Comparison of ENCODE assay signal across 9 cellular contexts in genomic region chr11:69000831-69001245, GRCh38. TPM values are rescaled to one million over a fixed set of nuclear protein-coding genes. Genes with fewer than 3 reads are reported as not detected.
DNase-seq lines count a peak whose midpoint lies in the region; ATAC-seq, FAIRE-seq and TF ChIP-seq lines count a peak whose summit lies in the region.
"Had no signal": no experiment of that assay in that cellular context is flagged by ENCODE, and none has a peak within 500 bp of the region (broad histone marks: within the 10 kb centered on the region; RNA-seq: fewer than 3 reads in every experiment).

No MANE protein-coding gene starts in this region.

- H3K9ac ChIP-seq in liver (ENCODE audit: low read depth in 1 of 2, low read length in 2 of 2): no peak overlapping the region

- in situ Hi-C loops in KBM-7 (cut with MboI; ENCODE audit: low pct_unique_long_range_greater_than_20kb, low sequenced_read_pairs): no loop called here

- POLR2A ChIA-PET in A549 (lab: Yijun Ruan, JAX): interaction anchor here (0.6 to 1.0 kb wide), 3 partner anchors 11 to 48 kb away, joined by 3 read pairs; partner anchors contain the start of gene TPCN2

- no peak for TF ChIP-seq CTCF in A549 (IDR thresholded peaks at IDR 0.05)
- peak; percentile 62 for TF ChIP-seq CTCF in cardiac fibroblast (IDR thresholded peaks at IDR 0.05; ENCODE audit: low read depth, low read length)
- peak; percentile 64 for TF ChIP-seq CTCF in liver (IDR thresholded peaks at IDR 0.05; ENCODE audit: low read depth, low read length, missing input control)

- H3K4me2 ChIP-seq in A549: 0 out of 3 replicates have a peak overlapping the region, but pooled peaks have one; percentile 25

- no peak overlapping the region for H3K4me3 Mint-ChIP-seq in activated T-cell treated with anti-CD3 and anti-CD28 coated beads, Interleukin-2, amount 50 U/mL, for 72 hours
- no peak overlapping the region for H3K4me3 Mint-ChIP-seq in activated CD4-positive, alpha-beta T cell treated with anti-CD3 and anti-CD28 coated beads, Interleukin-2, amount 10 ng/mL, durations not matched to agents 24 days and 14 days

- 51% methylated on average over 8 of the region's 8 CpGs for WGBS in A549 (ENCODE audit: missing lambda C conversion rate)
- WGBS in liver: 22% methylated on average over 8 of the region's 8 CpGs

- no peak for TF ChIP-seq POLR2A in A549 (IDR thresholded peaks at IDR 0.05; ENCODE audit: low read length)

- H3K4me3 ChIP-seq in A549 (no peak overlapping the region), cardiac fibroblast (replicated peaks in 1 of 2; ENCODE audit: low read depth in 2 of 2, low read length in 2 of 2) (no peak overlapping the region), liver (ENCODE audit: low read depth in 1 of 3, low read length in 3 of 3) (no peak overlapping the region)

- H3K27ac Mint-ChIP-seq in activated T-cell treated with anti-CD3 and anti-CD28 coated beads, Interleukin-2, amount 50 U/mL, for 72 hours: no peak overlapping the region
- H3K27ac Mint-ChIP-seq in activated CD4-positive, alpha-beta T cell treated with anti-CD3 and anti-CD28 coated beads, Interleukin-2, amount 10 ng/mL, durations not matched to agents 24 days and 14 days: no peak overlapping the region

- intact Hi-C loops in activated CD4-positive, alpha-beta T cell treated with anti-CD3 and anti-CD28 coated beads, Interleukin-2, amount 10 ng/mL, durations not matched to agents 24 days and 14 days (cut with micrococcal nuclease): no loop called here

- no peaks in the 10 kb centered on the region for H3K9me3 ChIP-seq in A549
- no peaks in the 10 kb centered on the region for H3K9me3 ChIP-seq in liver (ENCODE audit: control insufficient read depth in 4 of 4, low read length in 3 of 4)

- no peaks in the 10 kb centered on the region for H3K36me3 ChIP-seq in liver (ENCODE audit: control insufficient read depth in 4 of 4, insufficient read depth in 3 of 4, low read depth in 1 of 4, low read length in 3 of 4)

- H3K27me3 ChIP-seq in liver (ENCODE audit: control insufficient read depth in 4 of 4, insufficient read depth in 4 of 4, low read length in 3 of 4): no peaks in the 10 kb centered on the region

- ATAC-seq in A549 (peak; percentile 77 to 88), GM21737 (IDR thresholded peaks at IDR 0.05; ENCODE audit: unreplicated experiment) (no peak)
- ATAC-seq in activated T-cell treated with anti-CD3 and anti-CD28 coated beads, Interleukin-2, amount 50 U/mL, for 72 hours (replicated peaks in 1 of 2): no peak

- H3K4me1 Mint-ChIP-seq in activated T-cell treated with anti-CD3 and anti-CD28 coated beads, Interleukin-2, amount 50 U/mL, for 72 hours (ENCODE audit: low read depth): no peaks in the 10 kb centered on the region
- H3K4me1 Mint-ChIP-seq in activated CD4-positive, alpha-beta T cell treated with anti-CD3 and anti-CD28 coated beads, Interleukin-2, amount 10 ng/mL, durations not matched to agents 24 days and 14 days: no peaks in the 10 kb centered on the region

- peak; percentile 23 for FAIRE-seq in A549 (lab: Jason Lieb, UNC)
- FAIRE-seq: G401.6 had no signal

- H3K27me3 Mint-ChIP-seq in activated T-cell treated with anti-CD3 and anti-CD28 coated beads, Interleukin-2, amount 50 U/mL, for 72 hours (ENCODE audit: low read depth): peaks cover 5% of the 10 kb centered on the region
- no peaks in the 10 kb centered on the region for H3K27me3 Mint-ChIP-seq in activated CD4-positive, alpha-beta T cell treated with anti-CD3 and anti-CD28 coated beads, Interleukin-2, amount 10 ng/mL, durations not matched to agents 24 days and 14 days

- H3K4me1 ChIP-seq in A549: peaks cover 10% of the 10 kb centered on the region
- H3K4me1 ChIP-seq in liver (ENCODE audit: control insufficient read depth in 4 of 4, insufficient read depth in 4 of 4, low read length in 3 of 4): peaks cover 8 to 24% (median 14%) of the 10 kb centered on the region in 4 donors

- H3K9me3 Mint-ChIP-seq in activated T-cell treated with anti-CD3 and anti-CD28 coated beads, Interleukin-2, amount 50 U/mL, for 72 hours: no peaks in the 10 kb centered on the region
- no peaks in the 10 kb centered on the region for H3K9me3 Mint-ChIP-seq in activated CD4-positive, alpha-beta T cell treated with anti-CD3 and anti-CD28 coated beads, Interleukin-2, amount 10 ng/mL, durations not matched to agents 24 days and 14 days

- TF ChIP-seq EP300 in A549 (IDR thresholded peaks at IDR 0.05): no peak

- CTCF ChIA-PET in A549 (lab: Yijun Ruan, JAX): interaction anchor here (0.6 to 2.9 kb wide), 13 partner anchors 9 to 236 kb away, joined by 3 to 10 read pairs (median 3); partner anchors contain the start of gene TPCN2

- no peaks in the 10 kb centered on the region for H3K36me3 Mint-ChIP-seq in activated T-cell treated with anti-CD3 and anti-CD28 coated beads, Interleukin-2, amount 50 U/mL, for 72 hours (ENCODE audit: insufficient read depth in 2 of 2)
- H3K36me3 Mint-ChIP-seq in activated CD4-positive, alpha-beta T cell treated with anti-CD3 and anti-CD28 coated beads, Interleukin-2, amount 10 ng/mL, durations not matched to agents 24 days and 14 days (ENCODE audit: low read depth): no peaks in the 10 kb centered on the region

- DNase-seq in A549 (ENCODE audit: low read depth in 1 of 2, low spot score in 1 of 2): peak; percentile 60 to 63
- peak; percentile 6 for DNase-seq in KBM-7
- DNase-seq in cardiac fibroblast (ENCODE audit: low read depth in 2 of 2): peak; percentile 79 to 89
- no peak for DNase-seq in activated T-cell treated with anti-CD3 and anti-CD28 coated beads, Interleukin-2, amount 50 U/mL, for 72 hours
- DNase-seq in NCI-H2107 (lab: John Stamatoyannopoulos, UW): no peak
- no peak for DNase-seq in activated CD4-positive, alpha-beta T cell treated with anti-CD3 and anti-CD28 coated beads, Interleukin-2, amount 10 ng/mL, durations not matched to agents 24 days and 14 days

- no peak overlapping the region for H3K27ac ChIP-seq in A549
- peak overlapping the region; percentile 81 to 93 for H3K27ac ChIP-seq in liver (ENCODE audit: low read depth in 1 of 2, low read length in 2 of 2)

- TF ChIP-seq RAD21 in A549 (conservative IDR thresholded peaks at IDR 0.05 in 1 of 2, IDR thresholded peaks at IDR 0.05 in 1 of 2) (peak in 1 of 2 experiments; percentile 16; a peak in 1 of 5 replicates), liver (IDR thresholded peaks at IDR 0.05) (peak; percentile 71 to 86)

TF ChIP-seq in A549, 52 proteins besides CTCF, POLR2A, EP300 and RAD21:
- TF ChIP-seq FOSL2 (IDR thresholded peaks at IDR 0.05) (no peak), FOSL2 (CRISPR knock-in tag; IDR thresholded peaks at IDR 0.05) (peak; percentile 36; the same call in 1 of the 2 replicates), MAFK (IDR thresholded peaks at IDR 0.05; ENCODE audit: partially characterized antibody) (no peak)
TF ChIP-seq in A549: peak in this region for 1.

TF ChIP-seq in liver, 16 proteins besides CTCF, POLR2A, EP300 and RAD21 (continues in another document):
- TF ChIP-seq GABPA (IDR thresholded peaks at IDR 0.05 in 1 of 2, conservative IDR thresholded peaks at IDR 0.05 in 1 of 2): no peak
- TF ChIP-seq SP1 (IDR thresholded peaks at IDR 0.05): peak; percentile 80
- no peak for TF ChIP-seq FOXA1 (IDR thresholded peaks at IDR 0.05)
- peak; percentile 18 to 86 for TF ChIP-seq EGR1 (IDR thresholded peaks at IDR 0.05; ENCODE audit: low read depth in 2 of 2)
- peak; percentile 84 for TF ChIP-seq ATF3 (IDR thresholded peaks at IDR 0.05)
- no peak for TF ChIP-seq HNF4G (IDR thresholded peaks at IDR 0.05)
- peak; percentile 46 for TF ChIP-seq NR2F2 (IDR thresholded peaks at IDR 0.05)

RNA-seq across cellular contexts. Expression of gene MRGPRF, which starts 12.2 kb away (rescaled TPM):
- polyA plus RNA-seq in A549 (2011; rRNA removed) (not detected in 2 replicates), A549 (2017; fragmentation: RNase III; extraction: RNeasy Plus Mini Kit Qiagen cat#74134 plus additional on column Dnase treatment) (0.04 to 0.08 TPM in 2 of 3 replicates, not detected in the other), liver (1 to 10 TPM; 1.1 to 4.8 TPM)
- polyA plus RNA-seq in A549 (2012; cell fraction: cytosol; rRNA removed): 0.04 and 0.10 TPM in 2 replicates
- polyA plus RNA-seq in A549 (2012; cell fraction: nucleus; rRNA removed): 0.05 and 0.08 TPM in 2 replicates
- not detected in 2 replicates for polyA minus RNA-seq in A549 (2011; rRNA and poly(A)+ RNA removed)
- 1 to 10 TPM; 1.9 to 3.0 TPM for total RNA-seq in liver
- not detected for total RNA-seq in activated T-cell treated with anti-CD3 and anti-CD28 coated beads, Interleukin-2, amount 50 U/mL, for 72 hours
- not detected in 2 replicates for total RNA-seq in activated CD4-positive, alpha-beta T cell treated with anti-CD3 and anti-CD28 coated beads, Interleukin-2, amount 10 ng/mL, durations not matched to agents 24 days and 14 days

RNA-seq across cellular contexts. Expression of gene MRGPRD, which starts 20.1 kb away (rescaled TPM):
- not detected in 2 replicates for polyA plus RNA-seq in A549 (2011; rRNA removed)
- polyA plus RNA-seq in A549 (2012; cell fraction: cytosol; rRNA removed): not detected in 2 replicates
- polyA plus RNA-seq in A549 (2012; cell fraction: nucleus; rRNA removed): not detected in 2 replicates
- not detected in 3 replicates for polyA plus RNA-seq in A549 (2017; fragmentation: RNase III; extraction: RNeasy Plus Mini Kit Qiagen cat#74134 plus additional on column Dnase treatment)
- polyA minus RNA-seq in A549 (2011; rRNA and poly(A)+ RNA removed): not detected in 2 replicates
- total RNA-seq in liver: not detected
- not detected for polyA plus RNA-seq in liver
- total RNA-seq in activated T-cell treated with anti-CD3 and anti-CD28 coated beads, Interleukin-2, amount 50 U/mL, for 72 hours: not detected
- total RNA-seq in activated CD4-positive, alpha-beta T cell treated with anti-CD3 and anti-CD28 coated beads, Interleukin-2, amount 10 ng/mL, durations not matched to agents 24 days and 14 days: not detected in 2 replicates

RNA-seq across cellular contexts. Expression of gene TPCN2, which starts 47.9 kb away (rescaled TPM):
- polyA plus RNA-seq in A549 (2011; rRNA removed) (8.1 and 8.9 TPM in 2 replicates), A549 (2017; fragmentation: RNase III; extraction: RNeasy Plus Mini Kit Qiagen cat#74134 plus additional on column Dnase treatment) (8.8 to 9.1 TPM (median 9.0 TPM) in 3 replicates), liver (1 to 10 TPM; 6.4 to 9.0 TPM)
- polyA plus RNA-seq in A549 (2012; cell fraction: cytosol; rRNA removed): 9.4 and 11.6 TPM in 2 replicates
- 34.4 and 38.1 TPM in 2 replicates for polyA plus RNA-seq in A549 (2012; cell fraction: nucleus; rRNA removed)
- polyA minus RNA-seq in A549 (2011; rRNA and poly(A)+ RNA removed): 10.1 and 13.1 TPM in 2 replicates
- 10 to 100 TPM; 15.2 to 20.8 TPM for total RNA-seq in liver
- 10 to 100 TPM; 11.7 to 17.8 TPM for total RNA-seq in activated T-cell treated with anti-CD3 and anti-CD28 coated beads, Interleukin-2, amount 50 U/mL, for 72 hours
- total RNA-seq in activated CD4-positive, alpha-beta T cell treated with anti-CD3 and anti-CD28 coated beads, Interleukin-2, amount 10 ng/mL, durations not matched to agents 24 days and 14 days: 15.7 and 16.8 TPM in 2 replicates

Comparison
In these comparisons a context has a peak if more than half of its experiments do, and no peak if none do; other contexts are left out.
1. ATAC-seq: peak in A549 (2 of 2); none in activated T-cell treated with anti-CD3 and anti-CD28 coated beads, Interleukin-2, amount 50 U/mL, for 72 hours (0 of 2) and GM21737 (single experiment).
2. DNase-seq: peak in A549 (2 of 2), KBM-7 (single experiment) and cardiac fibroblast (2 of 2); none in activated T-cell treated with anti-CD3 and anti-CD28 coated beads, Interleukin-2, amount 50 U/mL, for 72 hours (0 of 2), NCI-H2107 (single experiment) and activated CD4-positive, alpha-beta T cell treated with anti-CD3 and anti-CD28 coated beads, Interleukin-2, amount 10 ng/mL, durations not matched to agents 24 days and 14 days (single experiment).
3. H3K27ac ChIP-seq: peak in liver (2 of 2); none in A549 (0 of 2).